17 cellular contexts compared by ENCODE assay signal in the genomic region with DNA sequence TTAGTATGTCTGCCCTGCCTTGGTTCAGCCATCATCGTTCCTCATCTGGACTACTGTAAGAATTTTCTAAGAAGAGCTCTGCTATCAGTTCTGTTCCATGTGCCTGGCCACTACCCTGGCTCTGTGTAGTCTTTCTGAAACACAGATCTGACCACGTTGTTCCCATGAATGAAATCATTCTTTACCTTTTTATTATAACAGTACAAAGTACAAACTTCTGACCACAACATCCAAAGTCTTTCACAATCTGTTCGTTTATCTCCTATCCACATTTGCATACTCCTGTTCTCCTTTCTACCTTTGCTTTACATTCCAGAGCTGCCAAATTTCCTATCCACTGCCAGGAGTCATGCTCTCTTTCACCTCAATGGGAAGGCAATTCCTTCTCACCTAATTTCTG.
"Had no signal": no experiment of that assay in that cellular context is flagged by ENCODE, and none has a peak within 500 bp of the region (broad histone marks: within the 10 kb centered on the region; RNA-seq: fewer than 3 reads in every experiment).

No MANE protein-coding gene starts in this region.

- H3K27ac ChIP-seq: epithelial cell of prostate, esophagus muscularis mucosa, gastrocnemius medialis, heart right ventricle, psoas muscle, tibial nerve had no signal

- DNase-seq: effector memory CD8-positive, alpha-beta T cell; gastrocnemius medialis; heart right ventricle; immature natural killer cell; left ventricle myocardium superior; mesendoderm; naive thymus-derived CD4-positive, alpha-beta T cell; nephron progenitor cell; psoas muscle; stimulated activated CD4-positive, alpha-beta T cell treated with anti-CD3 and anti-CD28 coated beads, Interleukin-4, amount 100 ng/mL, for 1 hour; stimulated activated CD8-positive, alpha-beta memory T cell treated with anti-CD3 and anti-CD28 coated beads, Interleukin-4, amount 100 ng/mL, for 48 hours; stimulated activated naive CD8-positive, alpha-beta T cell treated with anti-CD3 and anti-CD28 coated beads, Interleukin-15, Interleukin-2, amounts not matched to agents 100 U/mL and 50 U/mL, for 24 hours had no signal

- H3K4me3 ChIP-seq: esophagus muscularis mucosa, gastrocnemius medialis, heart right ventricle, psoas muscle, smooth muscle cell, tibial nerve had no signal

- H3K27me3 ChIP-seq: esophagus muscularis mucosa, gastrocnemius medialis, heart right ventricle, tibial nerve had no signal

- H3K4me1 ChIP-seq: esophagus muscularis mucosa, gastrocnemius medialis, heart right ventricle, psoas muscle, tibial nerve had no signal

- H3K36me3 ChIP-seq: esophagus muscularis mucosa, gastrocnemius medialis, heart right ventricle, tibial nerve had no signal

- H3K9me3 ChIP-seq: esophagus muscularis mucosa, gastrocnemius medialis, heart right ventricle, psoas muscle, tibial nerve had no signal

- ATAC-seq: effector memory CD8-positive, alpha-beta T cell; gastrocnemius medialis; heart right ventricle; left ventricle myocardium superior; naive thymus-derived CD4-positive, alpha-beta T cell; psoas muscle; stimulated activated effector memory CD8-positive, alpha-beta T cell treated with anti-CD3 and anti-CD28 coated beads, Interleukin-12 subunit alpha, Interleukin-12 subunit beta, amount 100 ng/mL, for 72 hours; stimulated activated naive CD8-positive, alpha-beta T cell treated with anti-CD3 and anti-CD28 coated beads, Interleukin-15, Interleukin-2, amounts not matched to agents 100 U/mL and 50 U/mL, for 24 hours had no signal
